ENCODE assay signal across 1 cellular context in the genomic region with DNA sequence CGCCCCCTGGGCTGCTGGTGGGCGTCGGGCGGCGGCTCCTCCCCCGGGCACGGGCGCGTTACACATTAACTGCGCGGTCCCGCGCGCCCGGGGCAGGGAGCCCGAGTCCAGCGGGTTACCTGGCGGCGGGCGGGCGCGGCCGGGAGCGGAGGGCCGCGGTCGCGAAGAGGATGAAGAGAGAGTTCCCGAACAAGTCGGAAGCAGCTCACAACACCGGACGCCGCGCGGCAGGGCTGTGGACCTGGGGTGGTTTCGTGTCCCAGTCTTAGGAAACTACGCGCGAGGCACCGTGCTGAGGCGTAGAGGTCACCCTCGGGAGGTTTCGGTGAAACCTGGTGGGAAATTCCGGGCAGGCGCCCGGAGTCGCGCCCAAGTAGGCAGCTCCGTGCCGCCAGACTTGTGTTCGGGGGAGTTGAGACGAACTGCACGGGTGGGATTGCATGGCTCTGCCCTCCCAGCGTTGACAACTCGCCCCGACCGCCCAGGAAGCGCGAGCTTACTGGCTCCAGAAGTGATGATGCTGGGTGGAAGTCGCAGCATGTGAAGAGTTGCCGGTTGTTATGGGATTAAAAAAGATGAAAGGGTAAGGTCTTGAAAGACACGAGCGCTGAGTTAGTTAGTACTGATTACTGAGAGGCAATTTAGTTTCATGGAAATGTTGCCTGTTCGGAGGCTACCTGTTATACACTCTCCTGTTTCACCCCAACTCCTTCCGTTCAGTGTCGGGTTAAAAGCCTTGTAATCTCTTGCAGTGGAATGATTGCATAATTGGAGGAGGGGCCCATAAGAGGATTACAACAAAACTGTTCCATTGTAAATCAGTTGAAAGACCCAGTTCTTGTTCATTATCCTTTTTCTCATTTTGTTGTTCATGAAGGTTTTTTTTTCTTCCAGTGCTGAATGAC.
TF ChIP-seq lines count a peak whose summit lies in the region.

No MANE protein-coding gene starts in this region.

TF ChIP-seq in HepG2, 621 proteins besides CTCF, POLR2A, EP300 and RAD21 (continued from another document and continues in another):
- TF ChIP-seq, protein P1, sequence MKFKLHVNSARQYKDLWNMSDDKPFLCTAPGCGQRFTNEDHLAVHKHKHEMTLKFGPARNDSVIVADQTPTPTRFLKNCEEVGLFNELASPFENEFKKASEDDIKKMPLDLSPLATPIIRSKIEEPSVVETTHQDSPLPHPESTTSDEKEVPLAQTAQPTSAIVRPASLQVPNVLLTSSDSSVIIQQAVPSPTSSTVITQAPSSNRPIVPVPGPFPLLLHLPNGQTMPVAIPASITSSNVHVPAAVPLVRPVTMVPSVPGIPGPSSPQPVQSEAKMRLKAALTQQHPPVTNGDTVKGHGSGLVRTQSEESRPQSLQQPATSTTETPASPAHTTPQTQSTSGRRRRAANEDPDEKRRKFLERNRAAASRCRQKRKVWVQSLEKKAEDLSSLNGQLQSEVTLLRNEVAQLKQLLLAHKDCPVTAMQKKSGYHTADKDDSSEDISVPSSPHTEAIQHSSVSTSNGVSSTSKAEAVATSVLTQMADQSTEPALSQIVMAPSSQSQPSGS (CRISPR knock-in tag; IDR thresholded peaks at IDR 0.05): 0 out of 2 replicates have a peak, but pooled peaks have one; percentile 7
- TF ChIP-seq SRY (CRISPR knock-in tag; IDR thresholded peaks at IDR 0.05): 0 out of 2 replicates have a peak, but pooled peaks have one; percentile 56
- TF ChIP-seq AGO2 (optimal IDR thresholded peaks at IDR 0.05; ENCODE audit: low read depth, low read length): peak; percentile 53
- peak; percentile 68; the same call in 1 of the 2 replicates for TF ChIP-seq SIN3A (IDR thresholded peaks at IDR 0.05; ENCODE audit: borderline replicate concordance, low read depth, low read length)
- TF ChIP-seq, protein P2, sequence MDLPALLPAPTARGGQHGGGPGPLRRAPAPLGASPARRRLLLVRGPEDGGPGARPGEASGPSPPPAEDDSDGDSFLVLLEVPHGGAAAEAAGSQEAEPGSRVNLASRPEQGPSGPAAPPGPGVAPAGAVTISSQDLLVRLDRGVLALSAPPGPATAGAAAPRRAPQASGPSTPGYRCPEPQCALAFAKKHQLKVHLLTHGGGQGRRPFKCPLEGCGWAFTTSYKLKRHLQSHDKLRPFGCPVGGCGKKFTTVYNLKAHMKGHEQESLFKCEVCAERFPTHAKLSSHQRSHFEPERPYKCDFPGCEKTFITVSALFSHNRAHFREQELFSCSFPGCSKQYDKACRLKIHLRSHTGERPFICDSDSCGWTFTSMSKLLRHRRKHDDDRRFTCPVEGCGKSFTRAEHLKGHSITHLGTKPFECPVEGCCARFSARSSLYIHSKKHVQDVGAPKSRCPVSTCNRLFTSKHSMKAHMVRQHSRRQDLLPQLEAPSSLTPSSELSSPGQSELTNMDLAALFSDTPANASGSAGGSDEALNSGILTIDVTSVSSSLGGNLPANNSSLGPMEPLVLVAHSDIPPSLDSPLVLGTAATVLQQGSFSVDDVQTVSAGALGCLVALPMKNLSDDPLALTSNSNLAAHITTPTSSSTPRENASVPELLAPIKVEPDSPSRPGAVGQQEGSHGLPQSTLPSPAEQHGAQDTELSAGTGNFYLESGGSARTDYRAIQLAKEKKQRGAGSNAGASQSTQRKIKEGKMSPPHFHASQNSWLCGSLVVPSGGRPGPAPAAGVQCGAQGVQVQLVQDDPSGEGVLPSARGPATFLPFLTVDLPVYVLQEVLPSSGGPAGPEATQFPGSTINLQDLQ (CRISPR knock-in tag; IDR thresholded peaks at IDR 0.05): peak; percentile 37; the same call in 1 of the 2 replicates
- TF ChIP-seq HNRNPLL (IDR thresholded peaks at IDR 0.05; ENCODE audit: low read depth, low read length, poor library complexity, severe bottlenecking): peak; percentile 65
- no peak for TF ChIP-seq ZNF354B (CRISPR knock-in tag; IDR thresholded peaks at IDR 0.05)
- 0 out of 2 replicates have a peak, but pooled peaks have one; percentile 8 for TF ChIP-seq HHEX (CRISPR knock-in tag; IDR thresholded peaks at IDR 0.05)
- TF ChIP-seq, protein P3, sequence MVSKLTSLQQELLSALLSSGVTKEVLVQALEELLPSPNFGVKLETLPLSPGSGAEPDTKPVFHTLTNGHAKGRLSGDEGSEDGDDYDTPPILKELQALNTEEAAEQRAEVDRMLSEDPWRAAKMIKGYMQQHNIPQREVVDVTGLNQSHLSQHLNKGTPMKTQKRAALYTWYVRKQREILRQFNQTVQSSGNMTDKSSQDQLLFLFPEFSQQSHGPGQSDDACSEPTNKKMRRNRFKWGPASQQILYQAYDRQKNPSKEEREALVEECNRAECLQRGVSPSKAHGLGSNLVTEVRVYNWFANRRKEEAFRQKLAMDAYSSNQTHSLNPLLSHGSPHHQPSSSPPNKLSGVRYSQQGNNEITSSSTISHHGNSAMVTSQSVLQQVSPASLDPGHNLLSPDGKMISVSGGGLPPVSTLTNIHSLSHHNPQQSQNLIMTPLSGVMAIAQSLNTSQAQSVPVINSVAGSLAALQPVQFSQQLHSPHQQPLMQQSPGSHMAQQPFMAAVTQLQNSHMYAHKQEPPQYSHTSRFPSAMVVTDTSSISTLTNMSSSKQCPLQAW (CRISPR knock-in tag; IDR thresholded peaks at IDR 0.05): peak; percentile 39
- TF ChIP-seq ZNF782 (CRISPR knock-in tag; IDR thresholded peaks at IDR 0.05; ENCODE audit: borderline replicate concordance): 0 out of 2 replicates have a peak, but pooled peaks have one; percentile 35
- peak; percentile 18; the same call in 1 of the 2 replicates for TF ChIP-seq CREM (IDR thresholded peaks at IDR 0.05)
- TF ChIP-seq CREM (CRISPR knock-in tag; IDR thresholded peaks at IDR 0.05): no peak
- 0 out of 2 replicates have a peak, but pooled peaks have one; percentile 31 for TF ChIP-seq ZNF337 (CRISPR knock-in tag; IDR thresholded peaks at IDR 0.05; ENCODE audit: borderline replicate concordance, low read depth)
- TF ChIP-seq CEBPB (IDR thresholded peaks at IDR 0.05; ENCODE audit: borderline replicate concordance, low read depth, low read length): peak; percentile 90
- TF ChIP-seq, protein P4, sequence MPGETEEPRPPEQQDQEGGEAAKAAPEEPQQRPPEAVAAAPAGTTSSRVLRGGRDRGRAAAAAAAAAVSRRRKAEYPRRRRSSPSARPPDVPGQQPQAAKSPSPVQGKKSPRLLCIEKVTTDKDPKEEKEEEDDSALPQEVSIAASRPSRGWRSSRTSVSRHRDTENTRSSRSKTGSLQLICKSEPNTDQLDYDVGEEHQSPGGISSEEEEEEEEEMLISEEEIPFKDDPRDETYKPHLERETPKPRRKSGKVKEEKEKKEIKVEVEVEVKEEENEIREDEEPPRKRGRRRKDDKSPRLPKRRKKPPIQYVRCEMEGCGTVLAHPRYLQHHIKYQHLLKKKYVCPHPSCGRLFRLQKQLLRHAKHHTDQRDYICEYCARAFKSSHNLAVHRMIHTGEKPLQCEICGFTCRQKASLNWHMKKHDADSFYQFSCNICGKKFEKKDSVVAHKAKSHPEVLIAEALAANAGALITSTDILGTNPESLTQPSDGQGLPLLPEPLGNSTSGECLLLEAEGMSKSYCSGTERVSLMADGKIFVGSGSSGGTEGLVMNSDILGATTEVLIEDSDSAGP (CRISPR knock-in tag; IDR thresholded peaks at IDR 0.05; ENCODE audit: borderline replicate concordance): peak; percentile 49; the same call in 1 of the 2 replicates
- 0 out of 2 replicates have a peak, but pooled peaks have one; percentile 19 for TF ChIP-seq PAWR (CRISPR knock-in tag; IDR thresholded peaks at IDR 0.05; ENCODE audit: borderline replicate concordance)
- no peak for TF ChIP-seq FOXP1 (IDR thresholded peaks at IDR 0.05)
- TF ChIP-seq FOXP1 (CRISPR knock-in tag; IDR thresholded peaks at IDR 0.05): peak; percentile 17; the same call in 1 of the 2 replicates
- peak; percentile 47; the same call in 1 of the 2 replicates for TF ChIP-seq KAT7 (CRISPR knock-in tag; IDR thresholded peaks at IDR 0.05; ENCODE audit: borderline replicate concordance)
- TF ChIP-seq, protein P5, sequence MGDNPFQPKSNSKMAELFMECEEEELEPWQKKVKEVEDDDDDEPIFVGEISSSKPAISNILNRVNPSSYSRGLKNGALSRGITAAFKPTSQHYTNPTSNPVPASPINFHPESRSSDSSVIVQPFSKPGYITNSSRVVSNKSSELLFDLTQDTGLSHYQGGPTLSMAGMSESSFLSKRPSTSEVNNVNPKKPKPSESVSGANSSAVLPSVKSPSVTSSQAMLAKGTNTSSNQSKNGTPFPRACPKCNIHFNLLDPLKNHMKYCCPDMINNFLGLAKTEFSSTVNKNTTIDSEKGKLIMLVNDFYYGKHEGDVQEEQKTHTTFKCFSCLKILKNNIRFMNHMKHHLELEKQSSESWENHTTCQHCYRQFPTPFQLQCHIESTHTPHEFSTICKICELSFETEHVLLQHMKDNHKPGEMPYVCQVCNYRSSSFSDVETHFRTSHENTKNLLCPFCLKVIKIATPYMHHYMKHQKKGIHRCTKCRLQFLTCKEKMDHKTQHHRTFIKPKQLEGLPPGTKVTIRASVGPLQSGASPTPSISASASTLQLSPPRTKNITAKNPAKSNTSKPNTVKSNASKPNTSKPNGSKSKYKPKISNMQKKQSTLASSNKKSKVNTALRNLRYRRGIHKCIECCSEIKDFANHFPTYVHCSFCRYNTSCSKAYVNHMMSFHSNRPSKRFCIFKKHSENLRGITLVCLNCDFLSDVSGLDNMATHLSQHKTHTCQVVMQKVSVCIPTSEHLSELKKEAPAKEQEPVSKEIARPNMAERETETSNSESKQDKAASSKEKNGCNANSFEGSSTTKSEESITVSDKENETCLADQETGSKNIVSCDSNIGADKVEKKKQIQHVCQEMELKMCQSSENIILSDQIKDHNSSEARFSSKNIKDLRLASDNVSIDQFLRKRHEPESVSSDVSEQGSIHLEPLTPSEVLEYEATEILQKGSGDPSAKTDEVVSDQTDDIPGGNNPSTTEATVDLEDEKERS (CRISPR knock-in tag; IDR thresholded peaks at IDR 0.05): no peak
- TF ChIP-seq, protein P6, sequence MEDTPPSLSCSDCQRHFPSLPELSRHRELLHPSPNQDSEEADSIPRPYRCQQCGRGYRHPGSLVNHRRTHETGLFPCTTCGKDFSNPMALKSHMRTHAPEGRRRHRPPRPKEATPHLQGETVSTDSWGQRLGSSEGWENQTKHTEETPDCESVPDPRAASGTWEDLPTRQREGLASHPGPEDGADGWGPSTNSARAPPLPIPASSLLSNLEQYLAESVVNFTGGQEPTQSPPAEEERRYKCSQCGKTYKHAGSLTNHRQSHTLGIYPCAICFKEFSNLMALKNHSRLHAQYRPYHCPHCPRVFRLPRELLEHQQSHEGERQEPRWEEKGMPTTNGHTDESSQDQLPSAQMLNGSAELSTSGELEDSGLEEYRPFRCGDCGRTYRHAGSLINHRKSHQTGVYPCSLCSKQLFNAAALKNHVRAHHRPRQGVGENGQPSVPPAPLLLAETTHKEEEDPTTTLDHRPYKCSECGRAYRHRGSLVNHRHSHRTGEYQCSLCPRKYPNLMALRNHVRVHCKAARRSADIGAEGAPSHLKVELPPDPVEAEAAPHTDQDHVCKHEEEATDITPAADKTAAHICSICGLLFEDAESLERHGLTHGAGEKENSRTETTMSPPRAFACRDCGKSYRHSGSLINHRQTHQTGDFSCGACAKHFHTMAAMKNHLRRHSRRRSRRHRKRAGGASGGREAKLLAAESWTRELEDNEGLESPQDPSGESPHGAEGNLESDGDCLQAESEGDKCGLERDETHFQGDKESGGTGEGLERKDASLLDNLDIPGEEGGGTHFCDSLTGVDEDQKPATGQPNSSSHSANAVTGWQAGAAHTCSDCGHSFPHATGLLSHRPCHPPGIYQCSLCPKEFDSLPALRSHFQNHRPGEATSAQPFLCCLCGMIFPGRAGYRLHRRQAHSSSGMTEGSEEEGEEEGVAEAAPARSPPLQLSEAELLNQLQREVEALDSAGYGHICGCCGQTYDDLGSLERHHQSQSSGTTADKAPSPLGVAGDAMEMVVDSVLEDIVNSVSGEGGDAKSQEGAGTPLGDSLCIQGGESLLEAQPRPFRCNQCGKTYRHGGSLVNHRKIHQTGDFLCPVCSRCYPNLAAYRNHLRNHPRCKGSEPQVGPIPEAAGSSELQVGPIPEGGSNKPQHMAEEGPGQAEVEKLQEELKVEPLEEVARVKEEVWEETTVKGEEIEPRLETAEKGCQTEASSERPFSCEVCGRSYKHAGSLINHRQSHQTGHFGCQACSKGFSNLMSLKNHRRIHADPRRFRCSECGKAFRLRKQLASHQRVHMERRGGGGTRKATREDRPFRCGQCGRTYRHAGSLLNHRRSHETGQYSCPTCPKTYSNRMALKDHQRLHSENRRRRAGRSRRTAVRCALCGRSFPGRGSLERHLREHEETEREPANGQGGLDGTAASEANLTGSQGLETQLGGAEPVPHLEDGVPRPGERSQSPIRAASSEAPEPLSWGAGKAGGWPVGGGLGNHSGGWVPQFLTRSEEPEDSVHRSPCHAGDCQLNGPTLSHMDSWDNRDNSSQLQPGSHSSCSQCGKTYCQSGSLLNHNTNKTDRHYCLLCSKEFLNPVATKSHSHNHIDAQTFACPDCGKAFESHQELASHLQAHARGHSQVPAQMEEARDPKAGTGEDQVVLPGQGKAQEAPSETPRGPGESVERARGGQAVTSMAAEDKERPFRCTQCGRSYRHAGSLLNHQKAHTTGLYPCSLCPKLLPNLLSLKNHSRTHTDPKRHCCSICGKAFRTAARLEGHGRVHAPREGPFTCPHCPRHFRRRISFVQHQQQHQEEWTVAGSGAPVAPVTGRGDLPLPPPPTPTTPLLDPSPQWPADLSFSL (CRISPR knock-in tag; IDR thresholded peaks at IDR 0.05): no peak
- TF ChIP-seq TAF1 (CRISPR knock-in tag; IDR thresholded peaks at IDR 0.05): peak; percentile 52; the same call in 1 of the 2 replicates
- peak; percentile 71 for TF ChIP-seq RBFOX2 (IDR thresholded peaks at IDR 0.05; ENCODE audit: low read depth, low read length)
- TF ChIP-seq DMAP1 (CRISPR knock-in tag; IDR thresholded peaks at IDR 0.05): peak; percentile 28; the same call in 1 of the 2 replicates
- no peak for TF ChIP-seq MIER2 (CRISPR knock-in tag; IDR thresholded peaks at IDR 0.05)
- TF ChIP-seq, protein P7, sequence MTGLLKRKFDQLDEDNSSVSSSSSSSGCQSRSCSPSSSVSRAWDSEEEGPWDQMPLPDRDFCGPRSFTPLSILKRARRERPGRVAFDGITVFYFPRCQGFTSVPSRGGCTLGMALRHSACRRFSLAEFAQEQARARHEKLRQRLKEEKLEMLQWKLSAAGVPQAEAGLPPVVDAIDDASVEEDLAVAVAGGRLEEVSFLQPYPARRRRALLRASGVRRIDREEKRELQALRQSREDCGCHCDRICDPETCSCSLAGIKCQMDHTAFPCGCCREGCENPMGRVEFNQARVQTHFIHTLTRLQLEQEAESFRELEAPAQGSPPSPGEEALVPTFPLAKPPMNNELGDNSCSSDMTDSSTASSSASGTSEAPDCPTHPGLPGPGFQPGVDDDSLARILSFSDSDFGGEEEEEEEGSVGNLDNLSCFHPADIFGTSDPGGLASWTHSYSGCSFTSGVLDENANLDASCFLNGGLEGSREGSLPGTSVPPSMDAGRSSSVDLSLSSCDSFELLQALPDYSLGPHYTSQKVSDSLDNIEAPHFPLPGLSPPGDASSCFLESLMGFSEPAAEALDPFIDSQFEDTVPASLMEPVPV (CRISPR knock-in tag; IDR thresholded peaks at IDR 0.05): peak; percentile 53; the same call in 1 of the 2 replicates
- TF ChIP-seq CEBPG (CRISPR knock-in tag; IDR thresholded peaks at IDR 0.05): peak; percentile 92
- peak; percentile 45; the same call in 1 of the 2 replicates for TF ChIP-seq HOXA5 (CRISPR knock-in tag; IDR thresholded peaks at IDR 0.05)
- 0 out of 2 replicates have a peak, but pooled peaks have one; percentile 51 for TF ChIP-seq KLF6 (CRISPR knock-in tag; IDR thresholded peaks at IDR 0.05)
- TF ChIP-seq, protein P8, sequence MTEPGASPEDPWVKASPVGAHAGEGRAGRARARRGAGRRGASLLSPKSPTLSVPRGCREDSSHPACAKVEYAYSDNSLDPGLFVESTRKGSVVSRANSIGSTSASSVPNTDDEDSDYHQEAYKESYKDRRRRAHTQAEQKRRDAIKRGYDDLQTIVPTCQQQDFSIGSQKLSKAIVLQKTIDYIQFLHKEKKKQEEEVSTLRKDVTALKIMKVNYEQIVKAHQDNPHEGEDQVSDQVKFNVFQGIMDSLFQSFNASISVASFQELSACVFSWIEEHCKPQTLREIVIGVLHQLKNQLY (CRISPR knock-in tag; IDR thresholded peaks at IDR 0.05): 0 out of 2 replicates have a peak, but pooled peaks have one; percentile 45
- peak; percentile 57 for TF ChIP-seq YEATS4 (CRISPR knock-in tag; IDR thresholded peaks at IDR 0.05; ENCODE audit: borderline replicate concordance)
- TF ChIP-seq ESRRA (CRISPR knock-in tag; IDR thresholded peaks at IDR 0.05; ENCODE audit: low read depth): no peak
